Comparison of ENCODE assay signal across 9 cellular contexts in the genomic region with DNA sequence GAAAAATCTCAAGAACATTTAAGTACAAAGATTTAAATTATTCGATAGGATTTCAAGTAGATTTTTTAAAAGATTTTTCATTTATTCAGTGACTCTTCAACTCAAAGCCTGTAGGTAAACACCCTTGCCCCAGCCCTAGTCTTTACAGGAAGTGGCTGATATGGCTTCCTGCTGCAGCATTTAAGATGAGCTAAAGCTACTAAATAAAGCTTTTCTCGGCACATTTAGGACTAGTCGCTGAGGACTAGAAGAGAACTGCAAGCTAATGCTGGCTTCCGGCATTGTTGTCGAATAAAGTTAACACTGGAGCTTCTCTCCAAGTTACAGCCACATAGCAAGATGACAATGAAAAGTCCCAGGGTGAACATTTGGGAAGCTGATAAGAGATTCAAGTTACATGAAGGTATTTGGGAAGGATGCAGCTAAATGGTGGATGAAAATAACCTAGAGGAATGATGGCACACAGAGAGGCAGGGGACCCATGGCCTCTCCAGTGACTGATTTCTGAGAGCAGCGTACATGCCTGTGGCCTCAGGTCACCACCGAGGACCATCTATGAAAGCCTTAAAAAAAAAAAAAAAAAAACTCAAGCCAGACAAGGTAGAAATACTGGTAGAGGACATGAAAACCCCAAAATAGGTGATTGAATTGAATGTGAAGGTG.
DNase-seq lines count a peak whose midpoint lies in the region; ATAC-seq and TF ChIP-seq lines count a peak whose summit lies in the region.
"Had no signal": no experiment of that assay in that cellular context is flagged by ENCODE, and none has a peak within 500 bp of the region (broad histone marks: within the 10 kb centered on the region; RNA-seq: fewer than 3 reads in every experiment).

No MANE protein-coding gene starts in this region.

- no peak overlapping the region for H3K18ac ChIP-seq in IMR-90 (ENCODE audit: low read depth, low read length)

- H3K9me3 ChIP-seq in IMR-90 (ENCODE audit: control insufficient read depth, insufficient read depth, low read length) (no peaks in the 10 kb centered on the region), right atrium auricular region (no peaks in the 10 kb centered on the region)

- TF ChIP-seq CTCF in IMR-90 (conservative IDR thresholded peaks at IDR 0.05; ENCODE audit: low read depth, low read length), result no peak
- TF ChIP-seq CTCF in right atrium auricular region (IDR thresholded peaks at IDR 0.05), result no peak

- H3K79me1 ChIP-seq in IMR-90 (ENCODE audit: low read depth in 1 of 2, low read length in 2 of 2), result no peaks in the 10 kb centered on the region

- intact Hi-C loops in IMR-90 (cut with micrococcal nuclease), result no loop called here

- H3K27ac Mint-ChIP-seq in activated naive CD4-positive, alpha-beta T cell treated with anti-CD3 and anti-CD28 coated beads, Interleukin-2, amount 50 U/mL, for 72 hours, result peak overlapping the region; percentile 61 to 82

- dilution Hi-C loops in IMR-90 (cut with HindIII; ENCODE audit: low sequenced_read_pairs, unreplicated experiment), result no loop called here

- no peaks in the 10 kb centered on the region for H3K27me3 ChIP-seq in IMR-90 (ENCODE audit: control insufficient read depth, insufficient read depth, low read length)
- no peaks in the 10 kb centered on the region for H3K27me3 ChIP-seq in right atrium auricular region

- H3K27ac ChIP-seq in IMR-90 (ENCODE audit: insufficient read depth, low read length), result no peak overlapping the region
- no peak overlapping the region for H3K27ac ChIP-seq in right atrium auricular region

- no peaks in the 10 kb centered on the region for H3K27me3 Mint-ChIP-seq in activated T-cell treated with anti-CD3 and anti-CD28 coated beads, Interleukin-2, amount 50 U/mL, for 4 hours (ENCODE audit: low read depth)

- no peaks in the 10 kb centered on the region for H3K9me3 Mint-ChIP-seq in activated T-cell treated with anti-CD3 and anti-CD28 coated beads, Interleukin-2, amount 50 U/mL, for 4 hours
- H3K9me3 Mint-ChIP-seq in activated naive CD4-positive, alpha-beta T cell treated with anti-CD3 and anti-CD28 coated beads, Interleukin-2, amount 50 U/mL, for 72 hours, result peaks cover 7 to 17% of the 10 kb centered on the region in 2 donors

- POLR2A ChIA-PET in IMR-90 (lab: Charles Lee; ENCODE audit: unreplicated experiment), result no interaction called here

- WGBS in IMR-90 (ENCODE audit: extremely low coverage in 2 of 2, insufficient read length in 1 of 2), 2 experiments, result no CpG with 5 or more reads among the region's 7 CpGs

- no peak overlapping the region for H3K4me2 ChIP-seq in IMR-90 (ENCODE audit: low read depth, low read length)

- TF ChIP-seq POLR2A in IMR-90 (IDR thresholded peaks at IDR 0.05; ENCODE audit: low read depth, low read length), result no peak

- CTCF ChIA-PET in IMR-90 (lab: Yijun Ruan, JAX), result interaction anchor here (0.7 kb wide), 1 partner anchor 264 kb away, joined by 9 read pairs; no protein-coding TSS in a partner anchor

- no peaks in the 10 kb centered on the region for H3K36me3 ChIP-seq in IMR-90 (ENCODE audit: control insufficient read depth, insufficient read depth, low read length)
- H3K36me3 ChIP-seq in right atrium auricular region, result no peaks in the 10 kb centered on the region

- no peaks in the 10 kb centered on the region for H4K20me1 ChIP-seq in IMR-90 (ENCODE audit: insufficient read depth, low read length)

- H3K23ac ChIP-seq in IMR-90 (ENCODE audit: low read depth, low read length), result no peak overlapping the region

- peak overlapping the region; percentile 29; the same call in 1 of the 2 replicates for H2AK5ac ChIP-seq in IMR-90 (ENCODE audit: low read depth, low read length)

- H2BK20ac ChIP-seq in IMR-90 (ENCODE audit: low read depth, low read length), result peak overlapping the region; percentile 23; the same call in 1 of the 2 replicates

- H3K4me1 Mint-ChIP-seq in activated T-cell treated with anti-CD3 and anti-CD28 coated beads, Interleukin-2, amount 50 U/mL, for 4 hours (ENCODE audit: low read depth), result peaks cover 60% of the 10 kb centered on the region

- H3K9me1 ChIP-seq in IMR-90 (ENCODE audit: insufficient read depth, low read length), result no peaks in the 10 kb centered on the region

- no peak overlapping the region for H4K8ac ChIP-seq in IMR-90 (ENCODE audit: low read depth in 2 of 2, low read length in 2 of 2)

- BruUV-seq in IMR-90 (replicated peaks; lab: Mats Ljungman, UMichigan), result no TSS peak

- TF ChIP-seq RAD21 in IMR-90 (IDR thresholded peaks at IDR 0.05; ENCODE audit: low read length), result no peak

- no peak overlapping the region for H2BK5ac ChIP-seq in IMR-90 (ENCODE audit: low read depth, low read length, poor library complexity, severe bottlenecking)

- no peak overlapping the region for H4K5ac ChIP-seq in IMR-90 (ENCODE audit: low read depth, low read length)

- H2BK120ac ChIP-seq in IMR-90 (ENCODE audit: low read depth, low read length), result peak overlapping the region; percentile 29; the same call in 1 of the 2 replicates

- H2AFZ ChIP-seq in IMR-90 (replicated peaks; ENCODE audit: low read length, poor library complexity), result no peak overlapping the region

- no peaks in the 10 kb centered on the region for H3K36me3 Mint-ChIP-seq in activated T-cell treated with anti-CD3 and anti-CD28 coated beads, Interleukin-2, amount 50 U/mL, for 4 hours (ENCODE audit: insufficient read depth)
- H3K36me3 Mint-ChIP-seq in activated naive CD4-positive, alpha-beta T cell treated with anti-CD3 and anti-CD28 coated beads, Interleukin-2, amount 50 U/mL, for 72 hours, result peaks cover 13 to 22% of the 10 kb centered on the region in 2 donors

- H3K4ac ChIP-seq in IMR-90 (ENCODE audit: low read depth, low read length), result no peak overlapping the region; the same call in 1 of the 2 replicates

- no peak overlapping the region for H3K56ac ChIP-seq in IMR-90 (ENCODE audit: extremely low read depth, insufficient read depth, low read length)

- H2AK9ac ChIP-seq in IMR-90 (replicated peaks; ENCODE audit: low read depth, low read length, poor library complexity), result no peak overlapping the region

- peak overlapping the region; percentile 25 for H3K4me3 Mint-ChIP-seq in activated T-cell treated with anti-CD3 and anti-CD28 coated beads, Interleukin-2, amount 50 U/mL, for 4 hours

- H3K14ac ChIP-seq in IMR-90 (replicated peaks; ENCODE audit: low read depth, low read length), result no peak overlapping the region

- no peak overlapping the region for H3K4me3 ChIP-seq in IMR-90 (ENCODE audit: insufficient read depth, low read depth, low read length)
- no peak overlapping the region for H3K4me3 ChIP-seq in right atrium auricular region

- in situ Hi-C loops in IMR-90 (cut with MboI; ENCODE audit: low sequenced_read_pairs), result no loop called here

- H3K4me1 ChIP-seq in IMR-90 (ENCODE audit: control insufficient read depth, insufficient read depth, low read length) (peaks cover 16% of the 10 kb centered on the region), right atrium auricular region (peaks cover 0 to 6% of the 10 kb centered on the region in 2 donors)

- H4K91ac ChIP-seq in IMR-90 (ENCODE audit: insufficient read depth, low read depth, low read length), result peak overlapping the region; percentile 19; the same call in 1 of the 2 replicates

- no peak for DNase-seq in activated T-cell treated with anti-CD3 and anti-CD28 coated beads, Interleukin-2, amount 50 U/mL, for 4 hours
- DNase-seq in activated T-cell treated with anti-CD3 and anti-CD28 coated beads, Interleukin-2, amount 50 U/mL, for 48 hours, result no peak
- DNase-seq in IMR-90 (no peak), Ammon's horn (ENCODE audit: low spot score) (no peak), right atrium auricular region (ENCODE audit: low spot score) (no peak)
- DNase-seq in activated naive CD4-positive, alpha-beta T cell treated with anti-CD3 and anti-CD28 coated beads, Interleukin-2, amount 50 U/mL, for 72 hours (ENCODE audit: low spot score in 2 of 2), result no peak
- no peak for DNase-seq in stimulated activated naive CD8-positive, alpha-beta T cell treated with anti-CD3 and anti-CD28 coated beads, Interleukin-15, Interleukin-2, amounts not matched to agents 100 U/mL and 50 U/mL, for 24 hours
- DNase-seq: NCI-H187 treated with DMSO at 0.1 percent for 48 hours had no signal

- no peak overlapping the region for H2BK15ac ChIP-seq in IMR-90 (ENCODE audit: low read depth, low read length)

- peak in 1 of 2 donors; percentile 64 for ATAC-seq in activated T-cell treated with anti-CD3 and anti-CD28 coated beads, Interleukin-2, amount 50 U/mL, for 4 hours
- no peak for ATAC-seq in IMR-90 (ENCODE audit: low read depth)
- ATAC-seq in activated naive CD4-positive, alpha-beta T cell treated with anti-CD3 and anti-CD28 coated beads, Interleukin-2, amount 50 U/mL, for 72 hours, result peak in 1 of 2 donors; percentile 67
- ATAC-seq in stimulated activated naive CD8-positive, alpha-beta T cell treated with anti-CD3 and anti-CD28 coated beads, Interleukin-15, Interleukin-2, amounts not matched to agents 100 U/mL and 50 U/mL, for 24 hours, result peak; percentile 37
- ATAC-seq in GM21381 (IDR thresholded peaks at IDR 0.05; ENCODE audit: unreplicated experiment), result no peak

- H3K9ac ChIP-seq in IMR-90 (ENCODE audit: low read depth, low read length), result no peak overlapping the region

TF ChIP-seq in IMR-90, 13 proteins besides CTCF, POLR2A, EP300 and RAD21:
- TF ChIP-seq CHD1 (IDR thresholded peaks at IDR 0.05; ENCODE audit: low read depth, low read length) (no peak), NFE2L2 (IDR thresholded peaks at IDR 0.05; ENCODE audit: low read depth, low read length) (no peak), BHLHE40 (IDR thresholded peaks at IDR 0.05; ENCODE audit: low read depth, low read length) (no peak), FOS (IDR thresholded peaks at IDR 0.05; ENCODE audit: low read depth, low read length) (no peak), RCOR1 (IDR thresholded peaks at IDR 0.05; ENCODE audit: insufficient replicate concordance, low read length) (no peak), MAFK (IDR thresholded peaks at IDR 0.05; ENCODE audit: low read depth, low read length) (no peak), MXI1 (IDR thresholded peaks at IDR 0.05; ENCODE audit: borderline replicate concordance, low read depth, low read length) (no peak)
